ENCODE assay signal across 8 cellular contexts in genomic region chr15:60477991-60478632, GRCh38. TPM values are rescaled to one million over a fixed set of nuclear protein-coding genes. Genes with fewer than 3 reads are reported as not detected.
A peak's percentile ranks its signal among the peaks of the same experiment; 100 is the strongest.
DNase-seq lines count a peak whose midpoint lies in the region; ATAC-seq and TF ChIP-seq lines count a peak whose summit lies in the region.

No MANE protein-coding gene starts in this region.

- TF ChIP-seq CTCF in GM12875 (IDR thresholded peaks at IDR 0.05; ENCODE audit: borderline replicate concordance, insufficient read depth, low read depth, low read length) (no peak), lung (IDR thresholded peaks at IDR 0.05; ENCODE audit: control extremely low read depth, extremely low read depth) (no peak), type B pancreatic cell (conservative IDR thresholded peaks at IDR 0.05) (peak; percentile 7)

- peak overlapping the region; percentile 77 for H2AFZ ChIP-seq in ACC112 (ENCODE audit: low read length, unreplicated experiment)

- peak; percentile 45 to 72 for DNase-seq in SJCRH30
- no peak for DNase-seq in lung (ENCODE audit: low spot score)
- no peak for DNase-seq in type B pancreatic cell (ENCODE audit: extremely low spot score, unreplicated experiment)

- WGBS in ectodermal cell, 2 experiments: 9 to 13% methylated on average over 9 of the region's 9 CpGs
- WGBS in lung, 2 donors: 9 to 16% methylated on average over 9 of the region's 9 CpGs

- H3K27me3 ChIP-seq in ACC112 (ENCODE audit: insufficient read depth, low read length) (no peaks in the 10 kb centered on the region), SJCRH30 (no peaks in the 10 kb centered on the region), ectodermal cell (ENCODE audit: control insufficient read depth, insufficient read depth, low read length, poor library complexity, severe bottlenecking) (no peaks in the 10 kb centered on the region), lung (ENCODE audit: control insufficient read depth, insufficient read depth) (no peaks in the 10 kb centered on the region)

- H3K79me2 ChIP-seq in ACC112 (ENCODE audit: control insufficient read depth, insufficient read depth, low read length, unreplicated experiment): peaks cover 36% of the 10 kb centered on the region

- H3K9me3 ChIP-seq in SJCRH30 (replicated peaks) (no peaks in the 10 kb centered on the region), ectodermal cell (ENCODE audit: control insufficient read depth, low read length) (no peaks in the 10 kb centered on the region), lung (ENCODE audit: control insufficient read depth in 2 of 2, insufficient read depth in 1 of 2, low read length in 1 of 2) (no peaks in the 10 kb centered on the region)

- H3K4me3 ChIP-seq in ACC112 (ENCODE audit: low read depth, low read length) (peak overlapping the region; percentile 94), GM12875 (ENCODE audit: low read depth, low read length) (peak overlapping the region; percentile 94), SJCRH30 (peak overlapping the region; percentile 75), ectodermal cell (ENCODE audit: insufficient read depth, low read depth, low read length) (peak overlapping the region; percentile 90), lung (peak overlapping the region; percentile 81)

- H3K27ac Mint-ChIP-seq in type B pancreatic cell: peak overlapping the region; percentile 99

- ATAC-seq in lung (ENCODE audit: insufficient read depth, low FRiP score) (no peak), GM21367 (IDR thresholded peaks at IDR 0.05; ENCODE audit: unreplicated experiment) (no peak), HG02759 (IDR thresholded peaks at IDR 0.05; ENCODE audit: unreplicated experiment) (no peak)

- H3K27me3 Mint-ChIP-seq in type B pancreatic cell: no peaks in the 10 kb centered on the region

- peaks cover 4% of the 10 kb centered on the region; the same call in 1 of the 2 replicates for H3K36me3 ChIP-seq in ACC112 (ENCODE audit: insufficient read depth, low read length)
- H3K36me3 ChIP-seq in SJCRH30: no peaks in the 10 kb centered on the region
- H3K36me3 ChIP-seq in ectodermal cell (ENCODE audit: control insufficient read depth, insufficient read depth, low read length): peaks cover 13% of the 10 kb centered on the region
- peaks cover 4 to 7% of the 10 kb centered on the region in 2 donors for H3K36me3 ChIP-seq in lung (ENCODE audit: control insufficient read depth in 2 of 2, insufficient read depth in 2 of 2, low read length in 2 of 2)

- H3K4me1 Mint-ChIP-seq in type B pancreatic cell (ENCODE audit: unreplicated experiment): peaks cover 33% of the 10 kb centered on the region

- peak overlapping the region; percentile 85 for H3K27ac ChIP-seq in ACC112 (ENCODE audit: low read depth, low read length)
- peak overlapping the region; percentile 89 for H3K27ac ChIP-seq in SJCRH30
- no peak overlapping the region for H3K27ac ChIP-seq in ectodermal cell (ENCODE audit: insufficient read depth, low read depth, low read length, poor library complexity, severe bottlenecking)
- H3K27ac ChIP-seq in lung (ENCODE audit: low read depth in 1 of 2, low read length in 1 of 2): peak overlapping the region; percentile 93 to 98

- peaks cover 7% of the 10 kb centered on the region for H3K36me3 Mint-ChIP-seq in type B pancreatic cell

- peaks cover 28% of the 10 kb centered on the region for H3K4me1 ChIP-seq in ACC112 (ENCODE audit: control insufficient read depth, insufficient read depth, low read length, unreplicated experiment)
- peaks cover 13% of the 10 kb centered on the region for H3K4me1 ChIP-seq in SJCRH30
- H3K4me1 ChIP-seq in ectodermal cell (ENCODE audit: control insufficient read depth, insufficient read depth, low read length): peaks cover 22% of the 10 kb centered on the region
- peaks cover 0 to 11% of the 10 kb centered on the region in 2 donors for H3K4me1 ChIP-seq in lung (ENCODE audit: control insufficient read depth in 2 of 2, insufficient read depth in 2 of 2, low read length in 2 of 2)

- no peaks in the 10 kb centered on the region for H3K9me3 Mint-ChIP-seq in type B pancreatic cell

- peak overlapping the region; percentile 100 for H3K4me3 Mint-ChIP-seq in type B pancreatic cell

RNA-seq across cellular contexts. Expression of gene ICE2, which starts 0.8 kb away (rescaled TPM):
- 37.4 and 42.4 TPM in 2 replicates for total RNA-seq in SJCRH30 (2014; rRNA removed; shearing (Covaris generic))
- polyA plus RNA-seq in ectodermal cell (2013, experiment 1 of 4): 76.5 TPM
- polyA plus RNA-seq in ectodermal cell (2013, experiment 2 of 4): 89.9 TPM
- 73.4 TPM for polyA plus RNA-seq in ectodermal cell (2013, experiment 3 of 4)
- 82.0 TPM for polyA plus RNA-seq in ectodermal cell (2013, experiment 4 of 4)
- 10 to 100 TPM; 36.0 to 67.5 TPM for total RNA-seq in lung
- polyA plus RNA-seq in lung: 10 to 100 TPM in 1 of 2 donors, 1 to 10 TPM in 1; 10.0 to 11.3 TPM
- 51.1 and 67.1 TPM in 2 replicates for total RNA-seq in type B pancreatic cell (ENCODE audit: low replicate concordance)

Comparison
In these comparisons a context has a peak if more than half of its experiments do, and no peak if none do; other contexts are left out.
1. DNase-seq: peak in SJCRH30 (2 of 2); none in lung (single experiment) and type B pancreatic cell (single experiment).
2. Peak in every context shown above with its lines, with median percentiles within 50 percentile points of each other: H3K4me3 ChIP-seq.